ENCODE assay signal across 13 cellular contexts in the genomic region with DNA sequence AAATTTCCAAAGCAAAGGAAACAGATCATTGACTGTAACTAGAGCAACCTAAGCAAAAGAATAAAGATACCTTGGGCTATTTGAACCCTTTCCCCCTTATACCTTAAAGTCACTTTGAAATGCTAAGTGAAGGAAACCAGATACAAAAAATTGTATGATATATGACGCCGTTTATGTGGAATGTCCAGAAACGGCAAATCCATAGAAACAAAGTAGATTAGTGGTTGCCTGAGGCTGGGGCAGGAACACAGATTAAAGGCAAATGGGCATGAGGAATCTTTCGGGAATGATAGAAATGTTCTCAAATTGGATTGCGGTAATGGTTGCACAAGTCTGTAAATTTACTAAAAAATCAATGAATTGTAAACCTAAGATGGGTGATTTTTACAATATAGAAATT.
A peak's percentile ranks its signal among the peaks of the same experiment; 100 is the strongest.
DNase-seq lines count a peak whose midpoint lies in the region; ATAC-seq, FAIRE-seq and TF ChIP-seq lines count a peak whose summit lies in the region.
"Had no signal": no experiment of that assay in that cellular context is flagged by ENCODE, and none has a peak within 500 bp of the region (broad histone marks: within the 10 kb centered on the region; RNA-seq: fewer than 3 reads in every experiment).

No MANE protein-coding gene starts in this region.

- H3K9me3 ChIP-seq in AG04450 (ENCODE audit: control insufficient read depth, insufficient read depth, low read length) (no peaks in the 10 kb centered on the region), keratinocyte (ENCODE audit: control insufficient read depth, low read depth, low read length) (no peaks in the 10 kb centered on the region)

- dilution Hi-C loops in keratinocyte (cut with MboI; ENCODE audit: extremely low pct_ligation_motif_present, low sequenced_read_pairs): no loop called here

- peak overlapping the region; percentile 91 for H3K4me2 ChIP-seq in keratinocyte (ENCODE audit: control insufficient read depth, extremely low read depth, insufficient read depth, low read depth, low read length)

- no peak overlapping the region for H2AFZ ChIP-seq in keratinocyte (ENCODE audit: control insufficient read depth, low read length)

- no peaks in the 10 kb centered on the region for H3K9me1 ChIP-seq in keratinocyte (ENCODE audit: control insufficient read depth, extremely low read depth, insufficient read depth, low read length)

- H3K27me3 ChIP-seq in AG04450 (ENCODE audit: control insufficient read depth, insufficient read depth, low read length) (no peaks in the 10 kb centered on the region), keratinocyte (ENCODE audit: control insufficient read depth, extremely low read depth, insufficient read depth, low read length) (no peaks in the 10 kb centered on the region)

- H3K4me3 ChIP-seq in AG04450 (ENCODE audit: low read depth, low read length) (no peak overlapping the region), keratinocyte (ENCODE audit: control insufficient read depth in 2 of 3, extremely low read depth in 1 of 3, insufficient read depth in 2 of 3, low read depth in 1 of 3, low read length in 3 of 3) (peak overlapping the region in 2 of 3 experiments; percentile 45 to 54)

- CTCF ChIA-PET in AG04450 (lab: Charles Lee): no interaction called here

- no peaks in the 10 kb centered on the region for H3K36me3 ChIP-seq in keratinocyte (ENCODE audit: control insufficient read depth in 2 of 2, extremely low read depth in 1 of 2, insufficient read depth in 2 of 2, low read length in 2 of 2)

- H3K27ac ChIP-seq in AG04450 (ENCODE audit: low read depth, low read length) (peak overlapping the region; percentile 93), keratinocyte (ENCODE audit: control insufficient read depth, insufficient read depth, low read length) (peak overlapping the region; percentile 100)

- no peak for ATAC-seq in HG03045 (IDR thresholded peaks at IDR 0.05; ENCODE audit: unreplicated experiment)
- ATAC-seq in GM21825 (IDR thresholded peaks at IDR 0.05; ENCODE audit: unreplicated experiment): no peak

- POLR2A ChIA-PET in AG04450 (lab: Yijun Ruan, JAX): no interaction called here

- DNase-seq in AG04450 (ENCODE audit: low read depth, low spot score): peak; percentile 67
- no peak for DNase-seq in HTR-8/SVneo (ENCODE audit: insufficient read length, low spot score)
- peak; percentile 93 for DNase-seq in astrocyte of the hippocampus (ENCODE audit: low read depth, low spot score)
- peak; percentile 85 for DNase-seq in keratinocyte (ENCODE audit: low read depth, low spot score)
- DNase-seq in globus pallidus (ENCODE audit: low spot score): no peak
- no peak for DNase-seq in NCI-H2196 treated with DMSO at 0.1 percent for 48 hours (lab: John Stamatoyannopoulos, UW; ENCODE audit: unreplicated experiment)
- DNase-seq: activated CD4-positive, alpha-beta T cell treated with anti-CD3 and anti-CD28 coated beads, Interleukin-2, amount 50 U/mL, for 48 hours; activated naive CD4-positive, alpha-beta T cell treated with Interleukin-2 at 50 U/mL for 16 hours; naive B cell; NCI-H524 treated with DMSO at 0.1 percent for 48 hours; stimulated activated naive CD4-positive, alpha-beta T cell had no signal

- TF ChIP-seq CTCF in AG04450 (IDR thresholded peaks at IDR 0.05; ENCODE audit: low read depth, low read length) (no peak), keratinocyte (optimal IDR thresholded peaks at IDR 0.05 in 1 of 3, IDR thresholded peaks at IDR 0.05 in 1 of 3, conservative IDR thresholded peaks at IDR 0.05 in 1 of 3; ENCODE audit: extremely low read depth in 1 of 3, insufficient read depth in 2 of 3, low read length in 3 of 3) (no peak)

- H4K20me1 ChIP-seq in keratinocyte (ENCODE audit: control insufficient read depth, extremely low read depth, insufficient read depth, low read length): no peaks in the 10 kb centered on the region

- peak; percentile 31 for FAIRE-seq in HTR-8/SVneo (lab: Jason Lieb, UNC)
- no peak for FAIRE-seq in keratinocyte (lab: Jason Lieb, UNC)

- no peaks in the 10 kb centered on the region for H3K79me2 ChIP-seq in keratinocyte (ENCODE audit: control insufficient read depth, insufficient read depth, low read length)

- H3K4me1 ChIP-seq in keratinocyte (ENCODE audit: control insufficient read depth, extremely low read depth, insufficient read depth, low read length): peaks cover 44% of the 10 kb centered on the region

- peak overlapping the region; percentile 85 for H3K9ac ChIP-seq in keratinocyte (ENCODE audit: control insufficient read depth, extremely low read depth, insufficient read depth, low read length)

Comparison
In these comparisons a context has a peak if more than half of its experiments do, and no peak if none do; other contexts are left out.
1. DNase-seq: peak in AG04450 (single experiment), astrocyte of the hippocampus (single experiment) and keratinocyte (single experiment); none in HTR-8/SVneo (single experiment), globus pallidus (single experiment) and NCI-H2196 treated with DMSO at 0.1 percent for 48 hours (single experiment).